ENCODE assay signal across 8 cellular contexts in genomic region chr7:74290590-74290950, GRCh38. TPM values are rescaled to one million over a fixed set of nuclear protein-coding genes. Genes with fewer than 3 reads are reported as not detected.
DNase-seq lines count a peak whose midpoint lies in the region; ATAC-seq and TF ChIP-seq lines count a peak whose summit lies in the region.

No MANE protein-coding gene starts in this region.

- H3K4me3 Mint-ChIP-seq in HFFc6 = peak overlapping the region; percentile 86
- H3K4me3 Mint-ChIP-seq in central memory CD8-positive, alpha-beta T cell = peak overlapping the region; percentile 79

- no peaks in the 10 kb centered on the region for H3K27me3 Mint-ChIP-seq in HFFc6 (ENCODE audit: insufficient read depth)
- no peaks in the 10 kb centered on the region for H3K27me3 Mint-ChIP-seq in central memory CD8-positive, alpha-beta T cell

- H3K9me3 Mint-ChIP-seq in HFFc6 = no peaks in the 10 kb centered on the region
- no peaks in the 10 kb centered on the region for H3K9me3 Mint-ChIP-seq in central memory CD8-positive, alpha-beta T cell

- CTCF ChIA-PET in AG04450 (lab: Charles Lee) = interaction anchor here (1.5 kb wide), 1 partner anchor 110 kb away, joined by 6 read pairs; no protein-coding TSS in a partner anchor

- H3K27me3 ChIP-seq in AG04450 (ENCODE audit: control insufficient read depth, insufficient read depth, low read length) (no peaks in the 10 kb centered on the region), muscle layer of duodenum (ENCODE audit: low read depth, low read length) (no peaks in the 10 kb centered on the region)

- peaks cover 4% of the 10 kb centered on the region; the same call in 1 of the 2 replicates for H3K36me3 Mint-ChIP-seq in HFFc6 (ENCODE audit: low read depth)
- no peaks in the 10 kb centered on the region for H3K36me3 Mint-ChIP-seq in central memory CD8-positive, alpha-beta T cell (ENCODE audit: insufficient read depth)

- H3K4me1 ChIP-seq in muscle layer of duodenum (ENCODE audit: control insufficient read depth in 1 of 2, insufficient read depth in 2 of 2, low read length in 2 of 2) = peaks cover 17 to 44% of the 10 kb centered on the region in 2 donors

- ATAC-seq in central memory CD8-positive, alpha-beta T cell (replicated peaks; ENCODE audit: extremely low read depth, poor library complexity, severe bottlenecking) = no peak
- ATAC-seq in HG02798 (IDR thresholded peaks at IDR 0.05; ENCODE audit: poor library complexity, unreplicated experiment) (no peak), GM19351 (IDR thresholded peaks at IDR 0.05; ENCODE audit: unreplicated experiment) (no peak)

- no peaks in the 10 kb centered on the region; the same call in 1 of the 2 replicates for H3K9me3 ChIP-seq in AG04450 (ENCODE audit: control insufficient read depth, insufficient read depth, low read length)
- H3K9me3 ChIP-seq in muscle layer of duodenum (ENCODE audit: control insufficient read depth in 1 of 2, low read length in 2 of 2) = no peaks in the 10 kb centered on the region

- TF ChIP-seq CTCF in AG04450 (IDR thresholded peaks at IDR 0.05; ENCODE audit: low read depth, low read length) (no peak), HFFc6 (IDR thresholded peaks at IDR 0.05) (no peak)

- POLR2A ChIA-PET in AG04450 (lab: Yijun Ruan, JAX) = interaction anchor here (1.0 to 3.1 kb wide), 2 partner anchors 11 to 79 kb away, joined by 3 to 31 read pairs; no protein-coding TSS in a partner anchor

- no peaks in the 10 kb centered on the region for H3K36me3 ChIP-seq in muscle layer of duodenum (ENCODE audit: control insufficient read depth in 1 of 2, insufficient read depth in 2 of 2, low read length in 2 of 2)

- no peak overlapping the region; the same call in 1 of the 2 replicates for H3K27ac Mint-ChIP-seq in HFFc6
- no peak overlapping the region for H3K27ac Mint-ChIP-seq in central memory CD8-positive, alpha-beta T cell (ENCODE audit: low read depth)

- DNase-seq in AG04450 (ENCODE audit: low read depth, low spot score) (no peak), HFFc6 (no peak), NCI-H2227 treated with DMSO at 0.1 percent for 48 hours (lab: John Stamatoyannopoulos, UW) (no peak), SIG-M5 (lab: John Stamatoyannopoulos, UW) (no peak)
- DNase-seq in central memory CD8-positive, alpha-beta T cell (ENCODE audit: low spot score in 2 of 2) = no peak

- peak overlapping the region; percentile 87 for H3K4me3 ChIP-seq in AG04450 (ENCODE audit: low read depth, low read length)
- peak overlapping the region; percentile 65 to 74 for H3K4me3 ChIP-seq in muscle layer of duodenum (ENCODE audit: low read depth in 1 of 2, low read length in 2 of 2)

- peaks cover 53% of the 10 kb centered on the region for H3K4me1 Mint-ChIP-seq in HFFc6 (ENCODE audit: low read depth)
- peaks cover 30% of the 10 kb centered on the region for H3K4me1 Mint-ChIP-seq in central memory CD8-positive, alpha-beta T cell

- no peak overlapping the region for H3K27ac ChIP-seq in AG04450 (ENCODE audit: low read depth, low read length)
- peak overlapping the region; percentile 45 for H3K27ac ChIP-seq in muscle layer of duodenum (ENCODE audit: low read length)

RNA-seq across cellular contexts. Expression of gene CLIP2, which starts 1.4 kb away (rescaled TPM):
- polyA plus RNA-seq in AG04450 (2011; rRNA removed) = 7.2 and 11.9 TPM in 2 replicates
- polyA minus RNA-seq in AG04450 (2011; rRNA and poly(A)+ RNA removed) = 18.6 and 20.1 TPM in 2 replicates
- 10 to 100 TPM; 27.9 to 37.5 (median 34.5) TPM for total RNA-seq in HFFc6 (2021; fragmentation: NEBNext Ultra II Directional; extraction: Animal tissue kit (Norgen Biotek cat#: 25700))

RNA-seq across cellular contexts. Expression of gene RFC2, which starts 36.4 kb away (rescaled TPM):
- 11.3 and 15.4 TPM in 2 replicates for polyA plus RNA-seq in AG04450 (2011; rRNA removed)
- 14.2 and 19.2 TPM in 2 replicates for polyA minus RNA-seq in AG04450 (2011; rRNA and poly(A)+ RNA removed)
- 10 to 100 TPM; 16.8 to 37.7 (median 34.0) TPM for total RNA-seq in HFFc6 (2021; fragmentation: NEBNext Ultra II Directional; extraction: Animal tissue kit (Norgen Biotek cat#: 25700))
